1 cellular context compared by ENCODE assay signal in the genomic region with DNA sequence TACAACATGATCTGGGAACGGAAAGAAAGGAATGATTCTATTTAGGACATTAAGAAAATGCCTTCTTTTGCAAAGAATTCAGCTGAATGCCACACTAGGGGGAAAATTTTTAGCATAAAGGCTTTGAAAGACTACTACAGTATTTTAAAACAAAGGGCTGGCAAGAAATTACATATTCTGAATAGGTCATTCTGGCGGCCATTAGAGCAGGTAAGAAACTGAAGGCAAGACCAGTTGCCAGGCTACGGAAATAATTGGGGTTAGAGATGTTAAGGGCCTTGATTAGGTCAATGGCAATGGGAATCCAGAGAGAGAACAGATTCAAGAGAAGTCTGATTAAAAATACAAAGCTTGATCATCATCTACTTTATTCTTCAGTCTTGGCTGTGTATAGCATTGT.
TF ChIP-seq lines count a peak whose summit lies in the region.

No MANE protein-coding gene starts in this region.

TF ChIP-seq in GM23338, 12 proteins besides CTCF, POLR2A, EP300 and RAD21 (continued from another document):
- TF ChIP-seq EZH2phosphoT487 (IDR thresholded peaks at IDR 0.05; ENCODE audit: unreplicated experiment) (no peak), CREB1 (CRISPR knock-in tag; IDR thresholded peaks at IDR 0.05; ENCODE audit: low read depth) (no peak)
